8 cellular contexts compared by ENCODE assay signal in genomic region chr18:5237083-5237722, GRCh38. TPM values are rescaled to one million over a fixed set of nuclear protein-coding genes. Genes with fewer than 3 reads are reported as not detected.
DNase-seq lines count a peak whose midpoint lies in the region; ATAC-seq and TF ChIP-seq lines count a peak whose summit lies in the region.

No MANE protein-coding gene starts in this region.

- H3K4me3 Mint-ChIP-seq in activated T-helper 2 cell treated with anti-CD3 and anti-CD28 coated beads, Interferon-gamma antibody, Interleukin-2, Interleukin-4, amounts not matched to agents 10 μg/mL and 5 μg/mL and 100 μg/mL, durations not matched to agents 14 hours and 24 hours and 36 hours (ENCODE audit: low read depth) = peak overlapping the region; percentile 96

- peaks cover 62% of the 10 kb centered on the region for H3K4me1 ChIP-seq in left ventricle myocardium inferior

- peaks cover 26% of the 10 kb centered on the region for H3K36me3 Mint-ChIP-seq in activated T-helper 2 cell treated with anti-CD3 and anti-CD28 coated beads, Interferon-gamma antibody, Interleukin-2, Interleukin-4, amounts not matched to agents 10 μg/mL and 5 μg/mL and 100 μg/mL, durations not matched to agents 14 hours and 24 hours and 36 hours (ENCODE audit: low read depth)

- H3K36me3 ChIP-seq in left ventricle myocardium inferior = peaks cover 21% of the 10 kb centered on the region

- DNase-seq in NOMO-1 treated with DMSO at 0.1 percent for 48 hours (lab: John Stamatoyannopoulos, UW; ENCODE audit: unreplicated experiment) (peak; percentile 64), NOMO-1 treated with dmso at 0.1 percent for 144 hours (lab: John Stamatoyannopoulos, UW; ENCODE audit: unreplicated experiment) (no peak), LNCaP clone FGC (ENCODE audit: low read depth) (peak; percentile 28), left ventricle myocardium inferior (peak; percentile 15), retinal pigment epithelial cell (ENCODE audit: low read depth) (no peak)
- DNase-seq in activated T-helper 2 cell treated with anti-CD3 and anti-CD28 coated beads, Interferon-gamma antibody, Interleukin-2, Interleukin-4, amounts not matched to agents 10 μg/mL and 5 μg/mL and 100 μg/mL, durations not matched to agents 14 hours and 24 hours and 36 hours (ENCODE audit: low spot score) = no peak
- DNase-seq in stimulated activated CD4-positive, alpha-beta T cell treated with anti-CD3 and anti-CD28 coated beads, Interleukin-12 subunit alpha, Interleukin-12 subunit beta, amount 100 ng/mL, for 4 hours = no peak

- intact Hi-C loops in activated T-helper 2 cell treated with anti-CD3 and anti-CD28 coated beads, Interferon-gamma antibody, Interleukin-2, Interleukin-4, amounts not matched to agents 10 μg/mL and 5 μg/mL and 100 μg/mL, durations not matched to agents 14 hours and 24 hours and 36 hours (cut with micrococcal nuclease) = loop anchor here (1.0 kb wide), 1 partner anchor 59 kb away; no protein-coding TSS in a partner anchor
- intact Hi-C loops in left ventricle myocardium inferior (cut with micrococcal nuclease) = loop anchor here (5.0 kb wide), 1 partner anchor 60 kb away; the partner anchor contains the start of gene ZBTB14

- H3K27me3 ChIP-seq in left ventricle myocardium inferior (ENCODE audit: low read depth) = no peaks in the 10 kb centered on the region

- TF ChIP-seq CTCF in LNCaP clone FGC (IDR thresholded peaks at IDR 0.05; ENCODE audit: control insufficient read depth, extremely low read depth, insufficient read depth) (no peak), left ventricle myocardium inferior (IDR thresholded peaks at IDR 0.05; ENCODE audit: borderline replicate concordance) (no peak), retinal pigment epithelial cell (conservative IDR thresholded peaks at IDR 0.05; ENCODE audit: low read depth, low read length) (no peak)

- ATAC-seq in GM21825 (IDR thresholded peaks at IDR 0.05; ENCODE audit: unreplicated experiment) = peak; percentile 28

- peak overlapping the region; percentile 99 for H3K27ac ChIP-seq in left ventricle myocardium inferior (replicated peaks)

- H3K9me3 ChIP-seq in left ventricle myocardium inferior (replicated peaks) = no peaks in the 10 kb centered on the region

- no peaks in the 10 kb centered on the region for H3K9me3 Mint-ChIP-seq in activated T-helper 2 cell treated with anti-CD3 and anti-CD28 coated beads, Interferon-gamma antibody, Interleukin-2, Interleukin-4, amounts not matched to agents 10 μg/mL and 5 μg/mL and 100 μg/mL, durations not matched to agents 14 hours and 24 hours and 36 hours

- peak overlapping the region; percentile 98 for H3K27ac Mint-ChIP-seq in activated T-helper 2 cell treated with anti-CD3 and anti-CD28 coated beads, Interferon-gamma antibody, Interleukin-2, Interleukin-4, amounts not matched to agents 10 μg/mL and 5 μg/mL and 100 μg/mL, durations not matched to agents 14 hours and 24 hours and 36 hours

- H3K27me3 Mint-ChIP-seq in activated T-helper 2 cell treated with anti-CD3 and anti-CD28 coated beads, Interferon-gamma antibody, Interleukin-2, Interleukin-4, amounts not matched to agents 10 μg/mL and 5 μg/mL and 100 μg/mL, durations not matched to agents 14 hours and 24 hours and 36 hours (ENCODE audit: low read depth) = peaks cover 7% of the 10 kb centered on the region

- H3K4me1 Mint-ChIP-seq in activated T-helper 2 cell treated with anti-CD3 and anti-CD28 coated beads, Interferon-gamma antibody, Interleukin-2, Interleukin-4, amounts not matched to agents 10 μg/mL and 5 μg/mL and 100 μg/mL, durations not matched to agents 14 hours and 24 hours and 36 hours (ENCODE audit: low read depth) = peaks cover 29% of the 10 kb centered on the region

- H3K4me3 ChIP-seq in LNCaP clone FGC (ENCODE audit: low read depth, low read length) = peak overlapping the region; percentile 91
- peak overlapping the region; percentile 80 for H3K4me3 ChIP-seq in left ventricle myocardium inferior
- peak overlapping the region; percentile 84 for H3K4me3 ChIP-seq in retinal pigment epithelial cell (ENCODE audit: low read length)

RNA-seq across cellular contexts. Expression of gene AKAIN1, which starts 40.1 kb away (rescaled TPM):
- not detected in 2 replicates for total RNA-seq in activated T-helper 2 cell treated with anti-CD3 and anti-CD28 coated beads, Interferon-gamma antibody, Interleukin-2, Interleukin-4, amounts not matched to agents 10 μg/mL and 5 μg/mL and 100 μg/mL, durations not matched to agents 14 hours and 24 hours and 36 hours
- not detected for total RNA-seq in left ventricle myocardium inferior

RNA-seq across cellular contexts. Expression of gene ZBTB14, which starts 58.3 kb away (rescaled TPM):
- 19.2 and 20.2 TPM in 2 replicates for total RNA-seq in activated T-helper 2 cell treated with anti-CD3 and anti-CD28 coated beads, Interferon-gamma antibody, Interleukin-2, Interleukin-4, amounts not matched to agents 10 μg/mL and 5 μg/mL and 100 μg/mL, durations not matched to agents 14 hours and 24 hours and 36 hours
- 9.0 TPM for total RNA-seq in left ventricle myocardium inferior

Comparison
In these comparisons a context has a peak if more than half of its experiments do, and no peak if none do; other contexts are left out.
1. DNase-seq: peak in NOMO-1 treated with DMSO at 0.1 percent for 48 hours (single experiment), LNCaP clone FGC (single experiment) and left ventricle myocardium inferior (single experiment); none in NOMO-1 treated with dmso at 0.1 percent for 144 hours (single experiment), activated T-helper 2 cell treated with anti-CD3 and anti-CD28 coated beads, Interferon-gamma antibody, Interleukin-2, Interleukin-4, amounts not matched to agents 10 μg/mL and 5 μg/mL and 100 μg/mL, durations not matched to agents 14 hours and 24 hours and 36 hours (single experiment), retinal pigment epithelial cell (single experiment) and stimulated activated CD4-positive, alpha-beta T cell treated with anti-CD3 and anti-CD28 coated beads, Interleukin-12 subunit alpha, Interleukin-12 subunit beta, amount 100 ng/mL, for 4 hours (single experiment).
2. Peak in every context shown above with its lines, with median percentiles within 50 percentile points of each other: H3K4me3 ChIP-seq.